33 cellular contexts compared by ENCODE assay signal in genomic region chr4:35604724-35605123, GRCh38.
"Had no signal": no experiment of that assay in that cellular context is flagged by ENCODE, and none has a peak within 500 bp of the region (broad histone marks: within the 10 kb centered on the region; RNA-seq: fewer than 3 reads in every experiment).

No MANE protein-coding gene starts in this region.

- H3K9me3 ChIP-seq: ascending aorta, breast epithelium had no signal

- H3K4me1 Mint-ChIP-seq: activated CD4-positive, alpha-beta T cell treated with anti-CD3 and anti-CD28 coated beads for 36 hours; activated CD4-positive, alpha-beta T cell treated with anti-CD3 and anti-CD28 coated beads, Interleukin-2, amount 10 ng/mL, durations not matched to agents 24 days and 14 days; activated CD8-positive, alpha-beta memory T cell treated with anti-CD3 and anti-CD28 coated beads, Interleukin-2, amount 10 ng/mL, durations not matched to agents 7 days and 5 days; activated naive CD4-positive, alpha-beta T cell treated with anti-CD3 and anti-CD28 coated beads, Interleukin-2, amount 10 ng/mL, durations not matched to agents 7 days and 5 days; activated naive CD8-positive, alpha-beta T cell treated with anti-CD3 and anti-CD28 coated beads, Interleukin-2, amount 10 ng/mL, durations not matched to agents 7 days and 5 days; brain had no signal

- H3K36me3 Mint-ChIP-seq: activated CD4-positive, alpha-beta memory T cell treated with anti-CD3 and anti-CD28 coated beads for 36 hours; activated CD8-positive, alpha-beta memory T cell treated with anti-CD3 and anti-CD28 coated beads, Interleukin-2, amount 10 ng/mL, durations not matched to agents 7 days and 5 days; activated naive CD4-positive, alpha-beta T cell treated with anti-CD3 and anti-CD28 coated beads, Interleukin-2, amount 10 ng/mL, durations not matched to agents 7 days and 5 days; activated naive CD4-positive, alpha-beta T cell treated with anti-CD3 and anti-CD28 coated beads, Interleukin-2, amount 50 U/mL, for 72 hours; activated naive CD8-positive, alpha-beta T cell treated with anti-CD3 and anti-CD28 coated beads, Interleukin-2, amount 10 ng/mL, durations not matched to agents 7 days and 5 days; brain had no signal

- H3K36me3 ChIP-seq: ascending aorta, breast epithelium, cardiac muscle cell, colonic mucosa, WERI-Rb-1 had no signal

- H3K27ac ChIP-seq: ascending aorta, breast epithelium, cardiac muscle cell, colonic mucosa, WERI-Rb-1 had no signal

- H3K4me3 ChIP-seq: ascending aorta, breast epithelium, cardiac muscle cell, colonic mucosa had no signal

- H3K4me1 ChIP-seq: ascending aorta, breast epithelium, colonic mucosa had no signal

- H3K27me3 Mint-ChIP-seq: activated CD4-positive, alpha-beta memory T cell treated with anti-CD3 and anti-CD28 coated beads for 36 hours; activated CD4-positive, alpha-beta T cell treated with anti-CD3 and anti-CD28 coated beads for 36 hours; activated CD4-positive, alpha-beta T cell treated with anti-CD3 and anti-CD28 coated beads, Interleukin-2, amount 10 ng/mL, durations not matched to agents 24 days and 14 days; activated CD8-positive, alpha-beta memory T cell treated with anti-CD3 and anti-CD28 coated beads, Interleukin-2, amount 10 ng/mL, durations not matched to agents 7 days and 5 days; activated naive CD4-positive, alpha-beta T cell treated with anti-CD3 and anti-CD28 coated beads, Interleukin-2, amount 10 ng/mL, durations not matched to agents 7 days and 5 days; activated naive CD8-positive, alpha-beta T cell treated with anti-CD3 and anti-CD28 coated beads, Interleukin-2, amount 10 ng/mL, durations not matched to agents 7 days and 5 days; brain had no signal

- FAIRE-seq: endometrium, frontal cortex had no signal

- H3K9me3 Mint-ChIP-seq: activated CD4-positive, alpha-beta T cell treated with anti-CD3 and anti-CD28 coated beads, Interleukin-2, amount 10 ng/mL, durations not matched to agents 24 days and 14 days; activated naive CD4-positive, alpha-beta T cell treated with anti-CD3 and anti-CD28 coated beads, Interleukin-2, amount 10 ng/mL, durations not matched to agents 7 days and 5 days had no signal

- H3K27ac Mint-ChIP-seq: activated CD4-positive, alpha-beta memory T cell treated with anti-CD3 and anti-CD28 coated beads for 36 hours; activated CD4-positive, alpha-beta T cell treated with anti-CD3 and anti-CD28 coated beads for 36 hours; activated CD4-positive, alpha-beta T cell treated with anti-CD3 and anti-CD28 coated beads, Interleukin-2, amount 10 ng/mL, durations not matched to agents 24 days and 14 days; activated CD8-positive, alpha-beta memory T cell treated with anti-CD3 and anti-CD28 coated beads, Interleukin-2, amount 10 ng/mL, durations not matched to agents 7 days and 5 days; activated CD8-positive, alpha-beta T cell treated with anti-CD3 and anti-CD28 coated beads, Interleukin-2, amount 10 ng/mL, durations not matched to agents 7 days and 5 days; activated naive CD4-positive, alpha-beta T cell treated with anti-CD3 and anti-CD28 coated beads, Interleukin-2, amount 10 ng/mL, durations not matched to agents 7 days and 5 days; activated naive CD4-positive, alpha-beta T cell treated with anti-CD3 and anti-CD28 coated beads, Interleukin-2, amount 50 U/mL, for 72 hours; activated naive CD8-positive, alpha-beta T cell treated with anti-CD3 and anti-CD28 coated beads, Interleukin-2, amount 10 ng/mL, durations not matched to agents 7 days and 5 days; activated T-helper 1 cell treated with anti-CD3 and anti-CD28 coated beads, Interleukin-12 subunit alpha, Interleukin-12 subunit beta, Interleukin-2, Interleukin-4 antibody, amounts not matched to agents 30 ng/mL and 10 ng/mL and 1 ng/mL, durations not matched to agents 14 hours and 24 hours and 36 hours; brain; T-helper 2 cell treated with Interferon-gamma antibody and Interleukin-4, amounts not matched to agents 5 μg/mL and 100 μg/mL, for 36 hours had no signal

- DNase-seq: activated CD4-positive, alpha-beta memory T cell treated with anti-CD3 and anti-CD28 coated beads for 36 hours; activated CD4-positive, alpha-beta T cell treated with anti-CD3 and anti-CD28 coated beads for 36 hours; activated CD4-positive, alpha-beta T cell treated with anti-CD3 and anti-CD28 coated beads, Interleukin-2, amount 10 ng/mL, durations not matched to agents 24 days and 14 days; activated CD4-positive, CD25-positive, alpha-beta regulatory T cell; activated CD4-positive, CD25-positive, alpha-beta regulatory T cell treated with anti-CD3 and anti-CD28 coated beads, Interleukin-2, amount 50 U/mL, for 72 hours; activated CD8-positive, alpha-beta memory T cell treated with anti-CD3 and anti-CD28 coated beads, Interleukin-2, amount 10 ng/mL, durations not matched to agents 7 days and 5 days; activated CD8-positive, alpha-beta memory T cell treated with anti-CD3 and anti-CD28 coated beads, Interleukin-2, amount 50 U/mL, for 4 hours; activated CD8-positive, alpha-beta T cell treated with anti-CD3 and anti-CD28 coated beads, Interleukin-2, amount 10 ng/mL, durations not matched to agents 7 days and 5 days; activated gamma-delta T cell; activated naive CD4-positive, alpha-beta T cell; activated naive CD4-positive, alpha-beta T cell treated with anti-CD3 and anti-CD28 coated beads, Interleukin-2, amount 10 ng/mL, durations not matched to agents 7 days and 5 days; activated naive CD8-positive, alpha-beta T cell treated with anti-CD3 and anti-CD28 coated beads, Interleukin-2, amount 10 ng/mL, durations not matched to agents 7 days and 5 days; activated T-cell treated with anti-CD3 and anti-CD28 coated beads, Interleukin-2, amount 50 U/mL, for 1 hour; activated T-cell treated with anti-CD3 and anti-CD28 coated beads, Interleukin-2, amount 50 U/mL, for 48 hours; central memory CD4-positive, alpha-beta T cell; cerebellar nuclear complex; colonic mucosa; effector CD8-positive, alpha-beta T cell; foreskin fibroblast; head of caudate nucleus; hippocampal formation; T1000; WERI-Rb-1 had no signal

- H3K4me3 Mint-ChIP-seq: activated CD4-positive, alpha-beta memory T cell treated with anti-CD3 and anti-CD28 coated beads for 36 hours; activated CD4-positive, alpha-beta T cell treated with anti-CD3 and anti-CD28 coated beads for 36 hours; activated CD4-positive, alpha-beta T cell treated with anti-CD3 and anti-CD28 coated beads, Interleukin-2, amount 10 ng/mL, durations not matched to agents 24 days and 14 days; activated CD8-positive, alpha-beta memory T cell treated with anti-CD3 and anti-CD28 coated beads, Interleukin-2, amount 10 ng/mL, durations not matched to agents 7 days and 5 days; activated CD8-positive, alpha-beta T cell treated with anti-CD3 and anti-CD28 coated beads, Interleukin-2, amount 10 ng/mL, durations not matched to agents 7 days and 5 days; activated naive CD4-positive, alpha-beta T cell treated with anti-CD3 and anti-CD28 coated beads, Interleukin-2, amount 10 ng/mL, durations not matched to agents 7 days and 5 days; activated naive CD8-positive, alpha-beta T cell treated with anti-CD3 and anti-CD28 coated beads, Interleukin-2, amount 10 ng/mL, durations not matched to agents 7 days and 5 days; activated T-helper 1 cell treated with anti-CD3 and anti-CD28 coated beads, Interleukin-12 subunit alpha, Interleukin-12 subunit beta, Interleukin-2, Interleukin-4 antibody, amounts not matched to agents 30 ng/mL and 10 ng/mL and 1 ng/mL, durations not matched to agents 14 hours and 24 hours and 36 hours; brain; T-helper 2 cell treated with Interferon-gamma antibody and Interleukin-4, amounts not matched to agents 5 μg/mL and 100 μg/mL, for 36 hours had no signal

- ATAC-seq: activated CD4-positive, alpha-beta T cell treated with anti-CD3 and anti-CD28 coated beads for 36 hours; activated CD8-positive, alpha-beta memory T cell treated with anti-CD3 and anti-CD28 coated beads, Interleukin-2, amount 10 ng/mL, durations not matched to agents 7 days and 5 days; activated CD8-positive, alpha-beta T cell treated with anti-CD3 and anti-CD28 coated beads, Interleukin-2, amount 10 ng/mL, durations not matched to agents 7 days and 5 days; activated naive CD4-positive, alpha-beta T cell treated with anti-CD3 and anti-CD28 coated beads, Interleukin-2, amount 50 U/mL, for 72 hours; esophagus mucosa had no signal

- H3K27me3 ChIP-seq: ascending aorta, breast epithelium, cardiac muscle cell, colonic mucosa had no signal
